7 cellular contexts compared by ENCODE assay signal in genomic region chr21:42063578-42064521, GRCh38. TPM values are rescaled to one million over a fixed set of nuclear protein-coding genes. Genes with fewer than 3 reads are reported as not detected.
DNase-seq lines count a peak whose midpoint lies in the region; ATAC-seq and TF ChIP-seq lines count a peak whose summit lies in the region.

No MANE protein-coding gene starts in this region.

- no peaks in the 10 kb centered on the region for H3K9me2 ChIP-seq in Karpas-422 (replicated peaks; ENCODE audit: insufficient read depth, low read length)

- peak overlapping the region; percentile 100 for H3K27ac Mint-ChIP-seq in activated CD4-positive, alpha-beta T cell treated with anti-CD3 and anti-CD28 coated beads, Interleukin-2, amount 10 ng/mL, durations not matched to agents 7 days and 5 days

- peak; percentile 38 for ATAC-seq in GM18867 (IDR thresholded peaks at IDR 0.05; ENCODE audit: unreplicated experiment)

- H3K9ac ChIP-seq in Karpas-422 (ENCODE audit: low read length), result peak overlapping the region; percentile 68

- H3K4me2 ChIP-seq in Karpas-422 (ENCODE audit: low read depth, low read length, poor library complexity, severe bottlenecking), result peak overlapping the region; percentile 82

- H3K4me1 Mint-ChIP-seq in activated CD4-positive, alpha-beta T cell treated with anti-CD3 and anti-CD28 coated beads, Interleukin-2, amount 10 ng/mL, durations not matched to agents 7 days and 5 days, result peaks cover 60% of the 10 kb centered on the region

- H3K4me1 ChIP-seq in Karpas-422 (ENCODE audit: low read length), result peaks cover 54% of the 10 kb centered on the region

- CTCF ChIA-PET in activated CD4-positive, alpha-beta T cell treated with anti-CD3 and anti-CD28 coated beads, Interleukin-2, amount 10 ng/mL, durations not matched to agents 7 days and 5 days (lab: Charles Lee), result interaction anchor here (1.3 kb wide), 1 partner anchor 16 kb away, joined by 4 read pairs; no protein-coding TSS in a partner anchor

- H3K4me3 ChIP-seq in Karpas-422 (ENCODE audit: low read length) (peak overlapping the region; percentile 61), fibroblast of mammary gland (ENCODE audit: control insufficient read depth, low read depth, low read length) (no peak overlapping the region)

- H3K27me3 Mint-ChIP-seq in activated CD4-positive, alpha-beta T cell treated with anti-CD3 and anti-CD28 coated beads, Interleukin-2, amount 10 ng/mL, durations not matched to agents 7 days and 5 days, result no peaks in the 10 kb centered on the region

- H3K4me3 Mint-ChIP-seq in activated CD4-positive, alpha-beta T cell treated with anti-CD3 and anti-CD28 coated beads, Interleukin-2, amount 10 ng/mL, durations not matched to agents 7 days and 5 days, result peak overlapping the region; percentile 85

- no peak overlapping the region for H2AFZ ChIP-seq in Karpas-422 (ENCODE audit: low read length)

- H3K36me3 Mint-ChIP-seq in activated CD4-positive, alpha-beta T cell treated with anti-CD3 and anti-CD28 coated beads, Interleukin-2, amount 10 ng/mL, durations not matched to agents 7 days and 5 days (ENCODE audit: low read depth), result peaks cover 2% of the 10 kb centered on the region

- H3K9me3 Mint-ChIP-seq in activated CD4-positive, alpha-beta T cell treated with anti-CD3 and anti-CD28 coated beads, Interleukin-2, amount 10 ng/mL, durations not matched to agents 7 days and 5 days, result no peaks in the 10 kb centered on the region

- TF ChIP-seq CTCF in fibroblast of mammary gland (conservative IDR thresholded peaks at IDR 0.05; ENCODE audit: control insufficient read depth, insufficient read depth, low read depth, low read length), result peak; percentile 1

- H3K27ac ChIP-seq in Karpas-422 (ENCODE audit: low read length), result peak overlapping the region; percentile 92

- H3K9me3 ChIP-seq in Karpas-422 (ENCODE audit: low read length), result no peaks in the 10 kb centered on the region

- no peaks in the 10 kb centered on the region for H3K79me2 ChIP-seq in Karpas-422 (ENCODE audit: low read length)

- DNase-seq in Karpas-422, result peak; percentile 87
- DNase-seq in activated CD4-positive, alpha-beta T cell treated with anti-CD3 and anti-CD28 coated beads, Interleukin-2, amount 10 ng/mL, durations not matched to agents 7 days and 5 days, result peak; percentile 68
- DNase-seq in fibroblast of mammary gland (ENCODE audit: low read depth), result peak; percentile 10
- DNase-seq in stimulated activated CD8-positive, alpha-beta memory T cell treated with anti-CD3 and anti-CD28 coated beads, Interleukin-15, amount 100 ng/mL, for 48 hours (ENCODE audit: low read depth in 2 of 2), result peak; percentile 24 to 56
- no peak for DNase-seq in NCI-H187 treated with DMSO at 0.1 percent for 48 hours (lab: John Stamatoyannopoulos, UW)
- no peak for DNase-seq in iPS-NIHi7 (ENCODE audit: extremely low spot score)

- POLR2A ChIA-PET in activated CD4-positive, alpha-beta T cell treated with anti-CD3 and anti-CD28 coated beads, Interleukin-2, amount 10 ng/mL, durations not matched to agents 7 days and 5 days (lab: Charles Lee), result no interaction called here

- H4K20me1 ChIP-seq in Karpas-422 (ENCODE audit: insufficient read depth, low read depth, low read length), result no peaks in the 10 kb centered on the region

- H3K27me3 ChIP-seq in Karpas-422 (ENCODE audit: low read length), result no peaks in the 10 kb centered on the region

- no peaks in the 10 kb centered on the region for H3K36me3 ChIP-seq in Karpas-422 (ENCODE audit: insufficient read depth, low read length)

RNA-seq across cellular contexts. Expression of gene UMODL1, which starts 7.3 kb away (rescaled TPM):
- 2.3 and 2.5 TPM in 2 replicates for total RNA-seq in Karpas-422 (2014; rRNA removed; shearing (Covaris generic); ENCODE audit: low replicate concordance)
- total RNA-seq in activated CD4-positive, alpha-beta T cell treated with anti-CD3 and anti-CD28 coated beads, Interleukin-2, amount 10 ng/mL, durations not matched to agents 7 days and 5 days, result under 1 TPM; 0.10 to 0.21 TPM

RNA-seq across cellular contexts. Expression of gene ZBTB21, which starts 53.7 kb away (rescaled TPM):
- 1.2 and 2.8 TPM in 2 replicates for total RNA-seq in Karpas-422 (2014; rRNA removed; shearing (Covaris generic); ENCODE audit: low replicate concordance)
- 10 to 100 TPM; 22.1 to 22.6 TPM for total RNA-seq in activated CD4-positive, alpha-beta T cell treated with anti-CD3 and anti-CD28 coated beads, Interleukin-2, amount 10 ng/mL, durations not matched to agents 7 days and 5 days

Comparison
In these comparisons a context has a peak if more than half of its experiments do, and no peak if none do; other contexts are left out.
1. DNase-seq: peak in Karpas-422 (single experiment), activated CD4-positive, alpha-beta T cell treated with anti-CD3 and anti-CD28 coated beads, Interleukin-2, amount 10 ng/mL, durations not matched to agents 7 days and 5 days (single experiment), fibroblast of mammary gland (single experiment) and stimulated activated CD8-positive, alpha-beta memory T cell treated with anti-CD3 and anti-CD28 coated beads, Interleukin-15, amount 100 ng/mL, for 48 hours (2 of 2); none in NCI-H187 treated with DMSO at 0.1 percent for 48 hours (single experiment) and iPS-NIHi7 (single experiment).